ENCODE assay signal across 8 cellular contexts in genomic region chr1:228165372-228166169, GRCh38. TPM values are rescaled to one million over a fixed set of nuclear protein-coding genes. Genes with fewer than 3 reads are reported as not detected.
DNase-seq lines count a peak whose midpoint lies in the region; ATAC-seq and TF ChIP-seq lines count a peak whose summit lies in the region.

Gene IBA57, plus strand, starts transcription at chr1:228165804. Its CDS starts 13 bp downstream, at chr1:228165817.

- peak within 1 kb of the TSS; percentile 94 for H3K4me3 Mint-ChIP-seq in activated naive CD8-positive, alpha-beta T cell treated with anti-CD3 and anti-CD28 coated beads, Interleukin-2, amount 10 ng/mL, durations not matched to agents 7 days and 5 days

- H3K9me3 ChIP-seq in parathyroid adenoma (ENCODE audit: control insufficient read depth, low read length) = no peaks in the 10 kb centered on the region
- no peaks in the 10 kb centered on the region for H3K9me3 ChIP-seq in transverse colon

- no peaks in the 10 kb centered on the region for H3K27me3 Mint-ChIP-seq in activated naive CD8-positive, alpha-beta T cell treated with anti-CD3 and anti-CD28 coated beads, Interleukin-2, amount 10 ng/mL, durations not matched to agents 7 days and 5 days

- H3K4me3 ChIP-seq in GM12865 (ENCODE audit: low read depth, low read length) (peak within 1 kb of the TSS; percentile 94), parathyroid adenoma (ENCODE audit: low read depth, low read length) (peak within 1 kb of the TSS; percentile 61), transverse colon (peak within 1 kb of the TSS; percentile 61 to 86 (median 74))

- H3K27ac ChIP-seq in parathyroid adenoma = peak within 1 kb of the TSS; percentile 88
- peak within 1 kb of the TSS; percentile 97 to 100 (median 99) for H3K27ac ChIP-seq in transverse colon

- 0% methylated on average over 60 of the region's 93 CpGs; no CpG with 5 or more reads in 1 of the 2 donors for WGBS in transverse colon (ENCODE audit: low coverage in 1 of 2), 2 donors

- H3K4me1 ChIP-seq in parathyroid adenoma (no peaks in the 10 kb centered on the region), transverse colon (peaks cover 8 to 26% (median 21%) of the 10 kb centered on the region in 4 donors)

- in situ Hi-C loops in transverse colon (cut with MboI; ENCODE audit: low pct_ligation_motif_present in 1 of 4, low pct_unique_long_range_greater_than_20kb in 1 of 4, low sequenced_read_pairs in 3 of 4) = no loop called here

- H3K27me3 ChIP-seq in parathyroid adenoma (ENCODE audit: control insufficient read depth, insufficient read depth, low read length) (no peaks in the 10 kb centered on the region), transverse colon (no peaks in the 10 kb centered on the region)

- peak within 1 kb of the TSS; percentile 76 for H2AFZ ChIP-seq in parathyroid adenoma

- H3K9me3 Mint-ChIP-seq in activated naive CD8-positive, alpha-beta T cell treated with anti-CD3 and anti-CD28 coated beads, Interleukin-2, amount 10 ng/mL, durations not matched to agents 7 days and 5 days = no peaks in the 10 kb centered on the region

- H3K79me2 ChIP-seq in parathyroid adenoma = no peaks in the 10 kb centered on the region

- peak; percentile 100 for DNase-seq in GM12865 (ENCODE audit: low read depth)
- peak; percentile 90 for DNase-seq in NCI-H1105 (lab: John Stamatoyannopoulos, UW)
- DNase-seq in SKM-1 treated with dmso at 0.1 percent for 144 hours (lab: John Stamatoyannopoulos, UW; ENCODE audit: unreplicated experiment) = peak; percentile 99
- peak; percentile 100 for DNase-seq in activated naive CD8-positive, alpha-beta T cell treated with anti-CD3 and anti-CD28 coated beads, Interleukin-2, amount 10 ng/mL, durations not matched to agents 7 days and 5 days
- DNase-seq in Right ventricle myocardium superior = peak; percentile 100
- DNase-seq in transverse colon = peak; percentile 100

- H3K4me2 ChIP-seq in parathyroid adenoma (ENCODE audit: low read length) = peak within 1 kb of the TSS; percentile 91

- TF ChIP-seq EP300 in transverse colon (IDR thresholded peaks at IDR 0.05; ENCODE audit: low read depth) = peak; percentile 89

- peak; percentile 78 for TF ChIP-seq POLR2A in transverse colon (IDR thresholded peaks at IDR 0.05)

- H3K4me1 Mint-ChIP-seq in activated naive CD8-positive, alpha-beta T cell treated with anti-CD3 and anti-CD28 coated beads, Interleukin-2, amount 10 ng/mL, durations not matched to agents 7 days and 5 days = peaks cover 33% of the 10 kb centered on the region

- POLR2A ChIA-PET in activated naive CD8-positive, alpha-beta T cell treated with anti-CD3 and anti-CD28 coated beads, Interleukin-2, amount 10 ng/mL, durations not matched to agents 7 days and 5 days (lab: Charles Lee) = interaction anchor here (0.7 to 3.3 kb wide), 16 partner anchors 9 to 321 kb away, joined by 3 to 62 read pairs (median 7); partner anchors contain the start of genes ARF1, GUK1, MRPL55 and TRIM11

- no peaks in the 10 kb centered on the region for H3K36me3 ChIP-seq in parathyroid adenoma (ENCODE audit: control insufficient read depth, insufficient read depth, low read length)
- no peaks in the 10 kb centered on the region for H3K36me3 ChIP-seq in transverse colon

- ATAC-seq in HG02642 (IDR thresholded peaks at IDR 0.05; ENCODE audit: poor library complexity, unreplicated experiment) (peak; percentile 85), Right ventricle myocardium superior (ENCODE audit: poor library complexity) (peak; percentile 92)
- peak; percentile 88 for ATAC-seq in activated naive CD8-positive, alpha-beta T cell treated with anti-CD3 and anti-CD28 coated beads, Interleukin-2, amount 10 ng/mL, durations not matched to agents 7 days and 5 days (ENCODE audit: low read depth)

- intact Hi-C loops in Right ventricle myocardium superior (cut with DNase I) = loop anchor here (2.0 kb wide), 1 partner anchor 25 kb away; the partner anchor contains the start of gene GUK1
- intact Hi-C loops in transverse colon (cut with DNase I; ENCODE audit: low total_unique reads) = no loop called here

- peak within 1 kb of the TSS; percentile 96 for H3K27ac Mint-ChIP-seq in activated naive CD8-positive, alpha-beta T cell treated with anti-CD3 and anti-CD28 coated beads, Interleukin-2, amount 10 ng/mL, durations not matched to agents 7 days and 5 days

- TF ChIP-seq CTCF in GM12865 (IDR thresholded peaks at IDR 0.05; ENCODE audit: insufficient read depth, low read depth, low read length, missing control alignments) = peak; percentile 97
- peak; percentile 78 for TF ChIP-seq CTCF in parathyroid adenoma (IDR thresholded peaks at IDR 0.05)
- TF ChIP-seq CTCF in transverse colon (IDR thresholded peaks at IDR 0.05) = peak; percentile 61 to 97 (median 92)

- peak within 1 kb of the TSS; percentile 53 for H3K9ac ChIP-seq in parathyroid adenoma

- no peaks in the 10 kb centered on the region for H3K36me3 Mint-ChIP-seq in activated naive CD8-positive, alpha-beta T cell treated with anti-CD3 and anti-CD28 coated beads, Interleukin-2, amount 10 ng/mL, durations not matched to agents 7 days and 5 days

RNA-seq across cellular contexts. Expression of gene IBA57, which starts in this region (rescaled TPM):
- total RNA-seq in activated naive CD8-positive, alpha-beta T cell treated with anti-CD3 and anti-CD28 coated beads, Interleukin-2, amount 10 ng/mL, durations not matched to agents 7 days and 5 days = 10 to 100 TPM in 1 of 2 experiments, 1 to 10 TPM in 1; 9.7 to 12.2 TPM
- total RNA-seq in Right ventricle myocardium superior = 14.8 TPM
- 10 to 100 TPM in 3 of 4 donors, 1 to 10 TPM in 1; 7.5 to 13.5 (median 10.4) TPM for total RNA-seq in transverse colon

Comparison
In these comparisons a context has a peak if more than half of its experiments do, and no peak if none do; other contexts are left out.
1. Peak in every context shown above with its lines: DNase-seq, ATAC-seq, H3K4me3 ChIP-seq and H3K27ac ChIP-seq.